In the genomic region with DNA sequence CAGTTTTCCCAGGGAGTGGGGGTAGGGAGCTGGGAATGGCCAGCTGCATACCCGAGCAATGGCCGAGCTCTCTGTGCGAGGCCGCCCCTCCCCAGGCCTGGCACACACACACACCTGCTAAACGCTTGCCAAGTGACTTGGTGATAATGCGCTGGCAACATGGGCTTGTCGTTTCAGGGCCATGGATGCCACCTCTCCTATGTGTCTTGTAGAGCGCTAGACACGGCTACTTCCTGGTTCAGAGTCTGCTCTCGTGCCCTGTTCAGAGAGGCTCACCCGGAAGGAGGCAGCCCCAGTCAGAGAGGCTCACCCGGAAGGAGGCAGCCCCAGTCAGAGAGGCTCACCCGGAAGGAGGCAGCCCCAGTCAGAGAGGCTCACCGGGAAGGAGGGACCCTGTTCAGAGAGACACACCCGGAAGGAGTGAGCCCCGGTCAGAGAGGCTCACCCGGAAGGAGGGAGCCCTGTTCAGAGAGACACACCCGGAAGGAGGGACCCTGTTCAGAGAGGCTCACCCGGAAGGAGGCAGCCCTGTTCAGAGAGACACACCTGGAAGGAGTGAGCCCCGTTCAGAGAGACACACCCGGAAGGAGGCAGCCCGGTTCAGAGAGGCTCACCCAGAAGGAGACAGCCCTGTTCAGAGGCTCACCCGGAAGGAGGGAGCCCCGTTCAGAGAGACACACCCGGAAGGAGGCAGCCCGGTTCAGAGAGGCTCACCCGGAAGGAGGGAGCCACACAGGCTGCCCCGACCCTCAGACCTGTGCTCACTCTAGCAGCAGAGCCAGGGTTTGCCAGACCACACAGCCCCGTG, we compare ENCODE assay signal across 1 cellular context.
A peak's percentile ranks its signal among the peaks of the same experiment; 100 is the strongest.
TF ChIP-seq lines count a peak whose summit lies in the region.

No MANE protein-coding gene starts in this region.

TF ChIP-seq in K562, 482 proteins besides CTCF, POLR2A, EP300 and RAD21 (continued from another document and continues in another):
- TF ChIP-seq ZBTB49 (CRISPR knock-in tag; IDR thresholded peaks at IDR 0.05; ENCODE audit: borderline replicate concordance) (no peak), CXXC5 (CRISPR knock-in tag; IDR thresholded peaks at IDR 0.05) (peak; percentile 54), GTF2F1 (IDR thresholded peaks at IDR 0.05; ENCODE audit: low read depth, low read length) (no peak), ZNF583 (CRISPR knock-in tag; IDR thresholded peaks at IDR 0.05) (no peak), PHF20 (IDR thresholded peaks at IDR 0.05; ENCODE audit: partially characterized antibody) (peak; percentile 98), ZEB2 (IDR thresholded peaks at IDR 0.05) (peak; percentile 93), SIN3B (IDR thresholded peaks at IDR 0.05; ENCODE audit: low read depth) (no peak), SUPT5H (IDR thresholded peaks at IDR 0.05) (peak; percentile 59), NONO (IDR thresholded peaks at IDR 0.05; ENCODE audit: low read depth in 2 of 2, low read length in 1 of 2) (no peak), POLR2AphosphoS5 (IDR thresholded peaks at IDR 0.05; ENCODE audit: control insufficient read depth, insufficient read depth, low read depth, low read length) (peak; percentile 42; the same call in 1 of the 2 replicates), ZBTB7A (IDR thresholded peaks at IDR 0.05; ENCODE audit: borderline replicate concordance, control insufficient read depth, low read depth, low read length) (no peak), ZBTB40 (IDR thresholded peaks at IDR 0.05) (peak; percentile 99), ZBTB40 (CRISPR knock-in tag; IDR thresholded peaks at IDR 0.05) (no peak), ZFX (CRISPR knock-in tag; IDR thresholded peaks at IDR 0.05) (peak; percentile 85), RCOR1 (IDR thresholded peaks at IDR 0.05; ENCODE audit: borderline replicate concordance in 1 of 2, low read depth in 2 of 2, low read length in 2 of 2) (peak in 1 of 2 experiments; percentile 8; a peak in 1 of 4 replicates), CBFB (CRISPR knock-in tag; IDR thresholded peaks at IDR 0.05) (peak; percentile 73; the same call in 1 of the 2 replicates), ELF4 (CRISPR knock-in tag; IDR thresholded peaks at IDR 0.05) (peak; percentile 65; the same call in 1 of the 2 replicates), CBX3 (IDR thresholded peaks at IDR 0.05; ENCODE audit: borderline replicate concordance in 1 of 2, low read length in 2 of 2) (peak in 1 of 2 experiments; percentile 29; a peak in 1 of 3 replicates), EP400 (IDR thresholded peaks at IDR 0.05) (peak; percentile 69), ZNF24 (IDR thresholded peaks at IDR 0.05) (peak; percentile 22; the same call in 1 of the 2 replicates), ADNP (tag; IDR thresholded peaks at IDR 0.05) (no peak), TAF7 (tag; IDR thresholded peaks at IDR 0.05) (peak; percentile 40; the same call in 1 of the 2 replicates), ZBED1 (IDR thresholded peaks at IDR 0.05) (0 out of 2 replicates have a peak, but pooled peaks have one; percentile 38), CBX1 (IDR thresholded peaks at IDR 0.05; ENCODE audit: low read depth) (peak; percentile 33; the same call in 1 of the 2 replicates), ETV1 (tag; conservative IDR thresholded peaks at IDR 0.05; ENCODE audit: low read depth) (peak; percentile 99), CCNT2 (IDR thresholded peaks at IDR 0.05; ENCODE audit: borderline replicate concordance, extremely low read depth, insufficient read length, low read depth, low read length) (no peak), RBM15 (IDR thresholded peaks at IDR 0.05; ENCODE audit: insufficient read depth, low read length) (no peak), BDP1 (IDR thresholded peaks at IDR 0.05; ENCODE audit: insufficient read depth, insufficient read length) (no peak), NELFE (IDR thresholded peaks at IDR 0.05; ENCODE audit: insufficient read depth, insufficient read length) (no peak), ATF6 (CRISPR knock-in tag; IDR thresholded peaks at IDR 0.05) (no peak), FOXK2 (conservative IDR thresholded peaks at IDR 0.05 in 1 of 2, IDR thresholded peaks at IDR 0.05 in 1 of 2; ENCODE audit: low read depth in 2 of 2) (peak; percentile 46 to 72; a peak in 3 of 4 replicates), HCFC1 (IDR thresholded peaks at IDR 0.05; ENCODE audit: low read depth, low read length) (peak; percentile 83)
- TF ChIP-seq, protein P1, sequence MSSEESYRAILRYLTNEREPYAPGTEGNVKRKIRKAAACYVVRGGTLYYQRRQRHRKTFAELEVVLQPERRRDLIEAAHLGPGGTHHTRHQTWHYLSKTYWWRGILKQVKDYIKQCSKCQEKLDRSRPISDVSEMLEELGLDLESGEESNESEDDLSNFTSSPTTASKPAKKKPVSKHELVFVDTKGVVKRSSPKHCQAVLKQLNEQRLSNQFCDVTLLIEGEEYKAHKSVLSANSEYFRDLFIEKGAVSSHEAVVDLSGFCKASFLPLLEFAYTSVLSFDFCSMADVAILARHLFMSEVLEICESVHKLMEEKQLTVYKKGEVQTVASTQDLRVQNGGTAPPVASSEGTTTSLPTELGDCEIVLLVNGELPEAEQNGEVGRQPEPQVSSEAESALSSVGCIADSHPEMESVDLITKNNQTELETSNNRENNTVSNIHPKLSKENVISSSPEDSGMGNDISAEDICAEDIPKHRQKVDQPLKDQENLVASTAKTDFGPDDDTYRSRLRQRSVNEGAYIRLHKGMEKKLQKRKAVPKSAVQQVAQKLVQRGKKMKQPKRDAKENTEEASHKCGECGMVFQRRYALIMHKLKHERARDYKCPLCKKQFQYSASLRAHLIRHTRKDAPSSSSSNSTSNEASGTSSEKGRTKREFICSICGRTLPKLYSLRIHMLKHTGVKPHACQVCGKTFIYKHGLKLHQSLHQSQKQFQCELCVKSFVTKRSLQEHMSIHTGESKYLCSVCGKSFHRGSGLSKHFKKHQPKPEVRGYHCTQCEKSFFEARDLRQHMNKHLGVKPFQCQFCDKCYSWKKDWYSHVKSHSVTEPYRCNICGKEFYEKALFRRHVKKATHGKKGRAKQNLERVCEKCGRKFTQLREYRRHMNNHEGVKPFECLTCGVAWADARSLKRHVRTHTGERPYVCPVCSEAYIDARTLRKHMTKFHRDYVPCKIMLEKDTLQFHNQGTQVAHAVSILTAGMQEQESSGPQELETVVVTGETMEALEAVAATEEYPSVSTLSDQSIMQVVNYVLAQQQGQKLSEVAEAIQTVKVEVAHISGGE (CRISPR knock-in tag; IDR thresholded peaks at IDR 0.05) = peak; percentile 93 to 99 (median 97)
- TF ChIP-seq, protein P2, sequence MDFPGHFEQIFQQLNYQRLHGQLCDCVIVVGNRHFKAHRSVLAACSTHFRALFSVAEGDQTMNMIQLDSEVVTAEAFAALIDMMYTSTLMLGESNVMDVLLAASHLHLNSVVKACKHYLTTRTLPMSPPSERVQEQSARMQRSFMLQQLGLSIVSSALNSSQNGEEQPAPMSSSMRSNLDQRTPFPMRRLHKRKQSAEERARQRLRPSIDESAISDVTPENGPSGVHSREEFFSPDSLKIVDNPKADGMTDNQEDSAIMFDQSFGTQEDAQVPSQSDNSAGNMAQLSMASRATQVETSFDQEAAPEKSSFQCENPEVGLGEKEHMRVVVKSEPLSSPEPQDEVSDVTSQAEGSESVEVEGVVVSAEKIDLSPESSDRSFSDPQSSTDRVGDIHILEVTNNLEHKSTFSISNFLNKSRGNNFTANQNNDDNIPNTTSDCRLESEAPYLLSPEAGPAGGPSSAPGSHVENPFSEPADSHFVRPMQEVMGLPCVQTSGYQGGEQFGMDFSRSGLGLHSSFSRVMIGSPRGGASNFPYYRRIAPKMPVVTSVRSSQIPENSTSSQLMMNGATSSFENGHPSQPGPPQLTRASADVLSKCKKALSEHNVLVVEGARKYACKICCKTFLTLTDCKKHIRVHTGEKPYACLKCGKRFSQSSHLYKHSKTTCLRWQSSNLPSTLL (IDR thresholded peaks at IDR 0.05) = no peak
